ENCODE assay signal across 1 cellular context in genomic region chr11:35182317-35182939, GRCh38.
TF ChIP-seq lines count a peak whose summit lies in the region.

No MANE protein-coding gene starts in this region.

TF ChIP-seq in GM23338, 12 proteins besides CTCF, POLR2A, EP300 and RAD21 (continued from another document):
- no peak for TF ChIP-seq ZNF462 (CRISPR knock-in tag; IDR thresholded peaks at IDR 0.05)
TF ChIP-seq in GM23338: peak in this region for 0.
